Comparison of ENCODE assay signal across 19 cellular contexts in genomic region chr9:120336021-120336752, GRCh38.
A peak's percentile ranks its signal among the peaks of the same experiment; 100 is the strongest.
DNase-seq lines count a peak whose midpoint lies in the region; ATAC-seq, FAIRE-seq and TF ChIP-seq lines count a peak whose summit lies in the region.
"Had no signal": no experiment of that assay in that cellular context is flagged by ENCODE, and none has a peak within 500 bp of the region (broad histone marks: within the 10 kb centered on the region; RNA-seq: fewer than 3 reads in every experiment).

No MANE protein-coding gene starts in this region.

- peak; percentile 93 to 98 for ATAC-seq in activated naive CD4-positive, alpha-beta T cell treated with anti-CD3 and anti-CD28 coated beads, Interleukin-2, amount 50 U/mL, for 72 hours
- peak; percentile 94 for ATAC-seq in stimulated activated naive CD8-positive, alpha-beta T cell treated with anti-CD3 and anti-CD28 coated beads, Interleukin-15, amount 100 ng/mL, for 72 hours
- ATAC-seq in HG03025 (IDR thresholded peaks at IDR 0.05; ENCODE audit: low FRiP score, unreplicated experiment) = no peak
- ATAC-seq: GM12878 had no signal

- no peak for FAIRE-seq in bronchial epithelial cell (lab: Jason Lieb, UNC)
- FAIRE-seq: GM12878 had no signal

- peak overlapping the region in 1 of 2 donors; percentile 65 for H3K27ac Mint-ChIP-seq in activated naive CD4-positive, alpha-beta T cell treated with anti-CD3 and anti-CD28 coated beads, Interleukin-2, amount 50 U/mL, for 72 hours
- H3K27ac Mint-ChIP-seq in stimulated activated naive CD8-positive, alpha-beta T cell treated with anti-CD3 and anti-CD28 coated beads, Interleukin-15, amount 100 ng/mL, for 72 hours = peak overlapping the region; percentile 75 to 88
- no peak overlapping the region for H3K27ac Mint-ChIP-seq in type B pancreatic cell
- H3K27ac Mint-ChIP-seq: progenitor cell of endocrine pancreas, WTC11 had no signal

- H3K36me3 Mint-ChIP-seq in activated naive CD4-positive, alpha-beta T cell treated with anti-CD3 and anti-CD28 coated beads, Interleukin-2, amount 50 U/mL, for 72 hours = no peaks in the 10 kb centered on the region
- H3K36me3 Mint-ChIP-seq in type B pancreatic cell = no peaks in the 10 kb centered on the region
- H3K36me3 Mint-ChIP-seq: WTC11 had no signal

- TF ChIP-seq CTCF in bronchial epithelial cell (IDR thresholded peaks at IDR 0.05; ENCODE audit: insufficient read depth, low read length, severe bottlenecking) (no peak), type B pancreatic cell (conservative IDR thresholded peaks at IDR 0.05) (no peak)

- H3K4me1 Mint-ChIP-seq in stimulated activated naive CD8-positive, alpha-beta T cell treated with anti-CD3 and anti-CD28 coated beads, Interleukin-15, amount 100 ng/mL, for 72 hours = peaks cover 13% of the 10 kb centered on the region
- H3K4me1 Mint-ChIP-seq in type B pancreatic cell (ENCODE audit: unreplicated experiment) = peaks cover 7% of the 10 kb centered on the region
- H3K4me1 Mint-ChIP-seq: WTC11 had no signal

- H3K27me3 ChIP-seq in bronchial epithelial cell (ENCODE audit: control insufficient read depth, insufficient read depth, low read length) = no peaks in the 10 kb centered on the region
- H3K27me3 ChIP-seq: BLaER1, brain microvascular endothelial cell, uterus had no signal

- no peaks in the 10 kb centered on the region for H3K36me3 ChIP-seq in bronchial epithelial cell (ENCODE audit: control insufficient read depth, insufficient read depth, low read length)
- H3K36me3 ChIP-seq: BLaER1, brain microvascular endothelial cell, uterus had no signal

- no peaks in the 10 kb centered on the region for H3K9me3 Mint-ChIP-seq in activated naive CD4-positive, alpha-beta T cell treated with anti-CD3 and anti-CD28 coated beads, Interleukin-2, amount 50 U/mL, for 72 hours
- no peaks in the 10 kb centered on the region for H3K9me3 Mint-ChIP-seq in stimulated activated naive CD8-positive, alpha-beta T cell treated with anti-CD3 and anti-CD28 coated beads, Interleukin-15, amount 100 ng/mL, for 72 hours
- no peaks in the 10 kb centered on the region for H3K9me3 Mint-ChIP-seq in type B pancreatic cell

- DNase-seq in activated naive CD4-positive, alpha-beta T cell treated with anti-CD3 and anti-CD28 coated beads, Interleukin-2, amount 50 U/mL, for 72 hours (ENCODE audit: low spot score in 2 of 2) = no peak
- no peak for DNase-seq in activated naive CD4-positive, alpha-beta T cell (lab: John Stamatoyannopoulos, UW)
- DNase-seq in NCI-H2029 (lab: John Stamatoyannopoulos, UW) (peak; percentile 21), bronchial epithelial cell (ENCODE audit: low read depth) (peak; percentile 81), type B pancreatic cell (ENCODE audit: extremely low spot score, unreplicated experiment) (no peak), NCI-H1694 (lab: John Stamatoyannopoulos, UW) (no peak)
- DNase-seq in stimulated activated naive CD8-positive, alpha-beta T cell treated with anti-CD3 and anti-CD28 coated beads, Interleukin-15, amount 100 ng/mL, for 72 hours = no peak
- DNase-seq: brain microvascular endothelial cell; DND-41; effector CD8-positive, alpha-beta T cell; KG1; NCI-H187; PC-9; uterus had no signal

- H3K4me3 Mint-ChIP-seq in stimulated activated naive CD8-positive, alpha-beta T cell treated with anti-CD3 and anti-CD28 coated beads, Interleukin-15, amount 100 ng/mL, for 72 hours = no peak overlapping the region
- no peak overlapping the region for H3K4me3 Mint-ChIP-seq in type B pancreatic cell
- H3K4me3 Mint-ChIP-seq: WTC11 had no signal

- peaks cover 15% of the 10 kb centered on the region for H3K27me3 Mint-ChIP-seq in stimulated activated naive CD8-positive, alpha-beta T cell treated with anti-CD3 and anti-CD28 coated beads, Interleukin-15, amount 100 ng/mL, for 72 hours
- peaks cover 20% of the 10 kb centered on the region for H3K27me3 Mint-ChIP-seq in type B pancreatic cell

- H3K4me3 ChIP-seq in bronchial epithelial cell (ENCODE audit: low read depth, low read length) = no peak overlapping the region
- H3K4me3 ChIP-seq: BLaER1, GM12878, PC-9, uterus had no signal

Comparison
In these comparisons a context has a peak if more than half of its experiments do, and no peak if none do; other contexts are left out.
1. DNase-seq: peak in NCI-H2029 (single experiment) and bronchial epithelial cell (single experiment); none in activated naive CD4-positive, alpha-beta T cell treated with anti-CD3 and anti-CD28 coated beads, Interleukin-2, amount 50 U/mL, for 72 hours (0 of 2), activated naive CD4-positive, alpha-beta T cell (0 of 4), stimulated activated naive CD8-positive, alpha-beta T cell treated with anti-CD3 and anti-CD28 coated beads, Interleukin-15, amount 100 ng/mL, for 72 hours (0 of 2), type B pancreatic cell (single experiment) and NCI-H1694 (single experiment).